ENCODE assay signal across 13 cellular contexts in the genomic region with DNA sequence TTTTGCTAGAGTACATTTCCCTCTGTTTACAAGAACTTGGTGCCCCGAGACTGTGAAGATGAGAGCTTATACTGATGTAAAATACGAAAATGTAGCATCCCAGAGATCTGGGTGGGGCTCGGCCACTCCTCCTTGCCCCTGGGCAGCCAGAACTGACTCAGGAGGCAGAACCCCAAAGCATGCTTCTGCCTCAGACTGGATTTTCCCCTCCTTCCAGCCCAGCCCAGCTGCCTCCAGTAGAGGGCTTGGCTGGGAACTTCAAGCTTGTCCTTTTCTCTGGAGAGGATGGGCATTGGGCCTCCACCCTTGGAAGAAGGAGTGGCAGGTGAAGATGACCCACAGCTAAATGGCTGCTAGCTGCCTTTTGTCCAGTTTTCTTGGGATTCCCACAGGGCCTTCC. TPM values are rescaled to one million over a fixed set of nuclear protein-coding genes. Genes with fewer than 3 reads are reported as not detected.
DNase-seq lines count a peak whose midpoint lies in the region; TF ChIP-seq lines count a peak whose summit lies in the region.
"Had no signal": no experiment of that assay in that cellular context is flagged by ENCODE, and none has a peak within 500 bp of the region (broad histone marks: within the 10 kb centered on the region; RNA-seq: fewer than 3 reads in every experiment).

No MANE protein-coding gene starts in this region.

- POLR2A ChIA-PET in CD8-positive, alpha-beta memory T cell (lab: Charles Lee), result interaction anchor here (0.9 kb wide), 1 partner anchor 47 kb away, joined by 3 read pairs; no protein-coding TSS in a partner anchor

- no peaks in the 10 kb centered on the region for H3K36me3 ChIP-seq in transverse colon
- no peaks in the 10 kb centered on the region for H3K36me3 ChIP-seq in CD8-positive, alpha-beta memory T cell (ENCODE audit: insufficient read depth, low read length)

- CTCF ChIA-PET in CD8-positive, alpha-beta memory T cell (lab: Charles Lee), result interaction anchor here (1.1 to 30.7 kb wide), 6 partner anchors 12 to 59 kb away, joined by 3 to 775 read pairs (median 6); no protein-coding TSS in a partner anchor

- H3K9me3 Mint-ChIP-seq in CD8-positive, alpha-beta memory T cell, result no peaks in the 10 kb centered on the region
- H3K9me3 Mint-ChIP-seq: activated T-cell treated with anti-CD3 and anti-CD28 coated beads, Interleukin-2, amount 50 U/mL, for 24 hours; nephron progenitor cell had no signal

- H3K4me3 ChIP-seq in transverse colon, result no peak overlapping the region
- H3K4me3 ChIP-seq in CD8-positive, alpha-beta memory T cell (ENCODE audit: low read length), result no peak overlapping the region

- no peak for TF ChIP-seq POLR2A in transverse colon (IDR thresholded peaks at IDR 0.05)

- no peak overlapping the region for H3K27ac Mint-ChIP-seq in CD8-positive, alpha-beta memory T cell
- H3K27ac Mint-ChIP-seq: activated T-cell treated with anti-CD3 and anti-CD28 coated beads, Interleukin-2, amount 50 U/mL, for 24 hours had no signal

- H3K9me3 ChIP-seq in transverse colon, result no peaks in the 10 kb centered on the region
- H3K9me3 ChIP-seq in CD8-positive, alpha-beta memory T cell (ENCODE audit: low read length), result no peaks in the 10 kb centered on the region

- peaks cover 31 to 43% (median 33%) of the 10 kb centered on the region in 3 donors for H3K4me1 Mint-ChIP-seq in CD8-positive, alpha-beta memory T cell

- peak; percentile 52 for DNase-seq in activated CD8-positive, alpha-beta memory T cell treated with anti-CD3 and anti-CD28 coated beads for 24 hours
- DNase-seq in activated CD8-positive, alpha-beta memory T cell treated with anti-CD3 and anti-CD28 coated beads, Interleukin-2, amount 50 U/mL, for 48 hours, result no peak
- peak; percentile 14 for DNase-seq in amniotic stem cell (lab: John Stamatoyannopoulos, UW)
- DNase-seq in iris pigment epithelial cell (ENCODE audit: low read depth), result peak; percentile 27
- DNase-seq in transverse colon, result no peak
- no peak for DNase-seq in C1 segment of cervical spinal cord (lab: John Stamatoyannopoulos, UW)
- no peak for DNase-seq in GDM1 (lab: John Stamatoyannopoulos, UW)
- DNase-seq in CD8-positive, alpha-beta memory T cell, result no peak
- DNase-seq: activated T-cell treated with anti-CD3 and anti-CD28 coated beads, Interleukin-2, amount 50 U/mL, for 24 hours; Karpas-422; NCI-H446 treated with DMSO at 0.1 percent for 48 hours; nephron progenitor cell had no signal

- H3K27me3 ChIP-seq in transverse colon, result no peaks in the 10 kb centered on the region
- H3K27me3 ChIP-seq in CD8-positive, alpha-beta memory T cell (ENCODE audit: insufficient read depth, low read length, poor library complexity, severe bottlenecking), result no peaks in the 10 kb centered on the region

- in situ Hi-C loops in transverse colon (cut with MboI; ENCODE audit: low pct_ligation_motif_present in 1 of 4, low pct_unique_long_range_greater_than_20kb in 1 of 4, low sequenced_read_pairs in 3 of 4), result no loop called here

- peaks cover 40 to 74% (median 51%) of the 10 kb centered on the region in 4 donors for H3K4me1 ChIP-seq in transverse colon
- peaks cover 34% of the 10 kb centered on the region for H3K4me1 ChIP-seq in CD8-positive, alpha-beta memory T cell (ENCODE audit: insufficient read depth, low read length)

- H3K4me3 Mint-ChIP-seq in CD8-positive, alpha-beta memory T cell, result no peak overlapping the region
- H3K4me3 Mint-ChIP-seq: activated T-cell treated with anti-CD3 and anti-CD28 coated beads, Interleukin-2, amount 50 U/mL, for 24 hours; CD14-positive monocyte; nephron progenitor cell had no signal

- peak overlapping the region; percentile 83 to 89 (median 87) for H3K27ac ChIP-seq in transverse colon
- H3K27ac ChIP-seq in CD8-positive, alpha-beta memory T cell (ENCODE audit: low read depth, low read length), result no peak overlapping the region

- no peaks in the 10 kb centered on the region for H3K36me3 Mint-ChIP-seq in CD8-positive, alpha-beta memory T cell

- no peak for TF ChIP-seq EP300 in transverse colon (IDR thresholded peaks at IDR 0.05; ENCODE audit: low read depth)

- no peak for TF ChIP-seq CTCF in transverse colon (IDR thresholded peaks at IDR 0.05)

- no peaks in the 10 kb centered on the region for H3K27me3 Mint-ChIP-seq in CD8-positive, alpha-beta memory T cell
- H3K27me3 Mint-ChIP-seq: activated T-cell treated with anti-CD3 and anti-CD28 coated beads, Interleukin-2, amount 50 U/mL, for 24 hours had no signal

- intact Hi-C loops in transverse colon (cut with DNase I; ENCODE audit: low total_unique reads), result no loop called here

- 60 to 69% methylated on average over 1 to 3 of the region's 3 CpGs for WGBS in transverse colon (ENCODE audit: low coverage in 1 of 2), 2 donors

RNA-seq across cellular contexts. Expression of gene BTG2, which starts 24.3 kb away (rescaled TPM):
- 100 to 1,000 TPM in 3 of 4 donors, 10 to 100 TPM in 1; 98.9 to 144 (median 142) TPM for total RNA-seq in transverse colon
- 100 to 1,000 TPM in 1 of 2 experiments, 10 to 100 TPM in 1; 97.8 to 102 TPM for total RNA-seq in CD8-positive, alpha-beta memory T cell
- polyA plus RNA-seq in CD8-positive, alpha-beta memory T cell, result 138 TPM

RNA-seq across cellular contexts. Expression of gene CHIT1, which starts 51.6 kb away (rescaled TPM):
- total RNA-seq in transverse colon, result under 1 TPM in 1 of 4 donors, not detected in 3; 0.79 TPM
- total RNA-seq in CD8-positive, alpha-beta memory T cell, result under 1 TPM in 1 of 2 experiments, not detected in 1; 0.07 TPM
- polyA plus RNA-seq in CD8-positive, alpha-beta memory T cell, result not detected

Comparison
In these comparisons a context has a peak if more than half of its experiments do, and no peak if none do; other contexts are left out.
1. DNase-seq: peak in activated CD8-positive, alpha-beta memory T cell treated with anti-CD3 and anti-CD28 coated beads for 24 hours (single experiment), amniotic stem cell (single experiment) and iris pigment epithelial cell (single experiment); none in activated CD8-positive, alpha-beta memory T cell treated with anti-CD3 and anti-CD28 coated beads, Interleukin-2, amount 50 U/mL, for 48 hours (single experiment), transverse colon (single experiment), C1 segment of cervical spinal cord (0 of 14), GDM1 (single experiment) and CD8-positive, alpha-beta memory T cell (0 of 5).